In genomic region chr4:121330180-121330665, GRCh38 we compare ENCODE assay signal across 13 cellular contexts. TPM values are rescaled to one million over a fixed set of nuclear protein-coding genes. Genes with fewer than 3 reads are reported as not detected.
DNase-seq lines count a peak whose midpoint lies in the region; TF ChIP-seq lines count a peak whose summit lies in the region.
"Had no signal": no experiment of that assay in that cellular context is flagged by ENCODE, and none has a peak within 500 bp of the region (broad histone marks: within the 10 kb centered on the region; RNA-seq: fewer than 3 reads in every experiment).

No MANE protein-coding gene starts in this region.

- no peaks in the 10 kb centered on the region for H3K9me3 Mint-ChIP-seq in osteocyte (ENCODE audit: unreplicated experiment)
- H3K9me3 Mint-ChIP-seq: CD14-positive monocyte; CD8-positive, alpha-beta T cell had no signal

- DNase-seq in SK-MEL-5 (ENCODE audit: low read depth, low spot score) = peak; percentile 5
- peak; percentile 5 for DNase-seq in kidney tubule cell (ENCODE audit: low spot score)
- DNase-seq in pons (ENCODE audit: low spot score) = peak; percentile 88
- DNase-seq in NCI-H128 (lab: John Stamatoyannopoulos, UW; ENCODE audit: unreplicated experiment) = no peak
- DNase-seq in osteocyte (ENCODE audit: extremely low spot score, unreplicated experiment) = no peak
- no peak for DNase-seq in activated effector memory CD4-positive, alpha-beta T cell treated with anti-CD3 and anti-CD28 coated beads, Interleukin-2, amount 50 U/mL, for 16 hours
- DNase-seq: CD8-positive, alpha-beta T cell; DMS 273 treated with DMSO at 0.1 percent for 48 hours; GM23248 had no signal

- no peaks in the 10 kb centered on the region for H3K4me1 Mint-ChIP-seq in osteocyte (ENCODE audit: unreplicated experiment)
- H3K4me1 Mint-ChIP-seq: CD14-positive monocyte had no signal

- H3K4me3 Mint-ChIP-seq in osteocyte (ENCODE audit: unreplicated experiment) = no peak overlapping the region
- H3K4me3 Mint-ChIP-seq: CD14-positive monocyte; CD8-positive, alpha-beta T cell had no signal

- peaks cover 12% of the 10 kb centered on the region for H3K27me3 Mint-ChIP-seq in osteocyte (ENCODE audit: unreplicated experiment)

- no peak overlapping the region for H3K27ac Mint-ChIP-seq in osteocyte (ENCODE audit: unreplicated experiment)
- H3K27ac Mint-ChIP-seq: CD14-positive monocyte; CD8-positive, alpha-beta T cell had no signal

- in situ Hi-C loops in SK-MEL-5 (cut with HindIII; ENCODE audit: low pct_unique_long_range_greater_than_20kb, low sequenced_read_pairs) = no loop called here

- H3K36me3 Mint-ChIP-seq in osteocyte (ENCODE audit: unreplicated experiment) = no peaks in the 10 kb centered on the region
- H3K36me3 Mint-ChIP-seq: CD14-positive monocyte; CD8-positive, alpha-beta T cell had no signal

- no peak for TF ChIP-seq CTCF in osteocyte (IDR thresholded peaks at IDR 0.05)

RNA-seq across cellular contexts. Expression of gene QRFPR, which starts 50.6 kb away (rescaled TPM):
- total RNA-seq in SK-MEL-5 (2014; rRNA removed; shearing (Covaris generic)) = not detected in 2 replicates
- not detected in 2 replicates for polyA plus RNA-seq in SK-MEL-5 (2015; cell fraction: cytosol; rRNA removed)
- polyA plus RNA-seq in SK-MEL-5 (2015; cell fraction: nucleus; rRNA removed) = not detected in 2 replicates
- not detected in 2 replicates for total RNA-seq in osteocyte
- total RNA-seq: CD8-positive, alpha-beta T cell; GM23248 had no signal
- polyA plus RNA-seq: A549, AG04450, BJ, CD14-positive monocyte, GM23248 had no signal

Comparison
In these comparisons a context has a peak if more than half of its experiments do, and no peak if none do; other contexts are left out.
1. DNase-seq: peak in SK-MEL-5 (single experiment), kidney tubule cell (single experiment) and pons (single experiment); none in NCI-H128 (single experiment), osteocyte (single experiment) and activated effector memory CD4-positive, alpha-beta T cell treated with anti-CD3 and anti-CD28 coated beads, Interleukin-2, amount 50 U/mL, for 16 hours (single experiment).